In genomic region chr5:172428224-172429166, GRCh38 we compare ENCODE assay signal across 1 cellular context.
TF ChIP-seq lines count a peak whose summit lies in the region.

No MANE protein-coding gene starts in this region.

TF ChIP-seq in HepG2, 621 proteins besides CTCF, POLR2A, EP300 and RAD21 (continued from another document and continues in another):
- TF ChIP-seq AHDC1 (CRISPR knock-in tag; IDR thresholded peaks at IDR 0.05; ENCODE audit: borderline replicate concordance) = 0 out of 2 replicates have a peak, but pooled peaks have one; percentile 38
- TF ChIP-seq ATF7-NPFF (CRISPR knock-in tag; IDR thresholded peaks at IDR 0.05; ENCODE audit: low read depth) = no peak
- TF ChIP-seq BCL3 (CRISPR knock-in tag; IDR thresholded peaks at IDR 0.05) = no peak
- peak; percentile 79 for TF ChIP-seq GATAD2A (CRISPR knock-in tag; IDR thresholded peaks at IDR 0.05)
- no peak for TF ChIP-seq FOXC1 (CRISPR knock-in tag; IDR thresholded peaks at IDR 0.05; ENCODE audit: borderline replicate concordance)
- TF ChIP-seq ZHX1 (CRISPR knock-in tag; IDR thresholded peaks at IDR 0.05; ENCODE audit: low read depth) = no peak
- no peak for TF ChIP-seq FOXK2 (IDR thresholded peaks at IDR 0.05)
- TF ChIP-seq MYC (CRISPR knock-in tag; IDR thresholded peaks at IDR 0.05; ENCODE audit: borderline replicate concordance) = no peak
- peak; percentile 30; the same call in 1 of the 2 replicates for TF ChIP-seq HOXA3 (CRISPR knock-in tag; IDR thresholded peaks at IDR 0.05)
- TF ChIP-seq FOXA1 (IDR thresholded peaks at IDR 0.05) = no peak
- peak; percentile 91 for TF ChIP-seq FOXA1 (CRISPR knock-in tag; IDR thresholded peaks at IDR 0.05)
- no peak for TF ChIP-seq MBD4 (IDR thresholded peaks at IDR 0.05; ENCODE audit: borderline replicate concordance, low read length)
- TF ChIP-seq TMF1 (CRISPR knock-in tag; IDR thresholded peaks at IDR 0.05; ENCODE audit: low read depth) = no peak
- peak; percentile 44; the same call in 1 of the 2 replicates for TF ChIP-seq TARDBP (CRISPR knock-in tag; IDR thresholded peaks at IDR 0.05)
- peak; percentile 47; the same call in 1 of the 2 replicates for TF ChIP-seq ZNF646 (CRISPR knock-in tag; IDR thresholded peaks at IDR 0.05)
- peak; percentile 96 for TF ChIP-seq CEBPG (CRISPR knock-in tag; IDR thresholded peaks at IDR 0.05)
- TF ChIP-seq STAT5B (CRISPR knock-in tag; IDR thresholded peaks at IDR 0.05) = no peak
- peak; percentile 82; the same call in 1 of the 2 replicates for TF ChIP-seq TBX3 (IDR thresholded peaks at IDR 0.05; ENCODE audit: borderline replicate concordance)
- no peak for TF ChIP-seq ZNF530 (CRISPR knock-in tag; IDR thresholded peaks at IDR 0.05; ENCODE audit: low read depth)
- no peak for TF ChIP-seq NPAS2 (CRISPR knock-in tag; IDR thresholded peaks at IDR 0.05; ENCODE audit: borderline replicate concordance)
- TF ChIP-seq ZHX2 (IDR thresholded peaks at IDR 0.05; ENCODE audit: low read depth) = no peak
- TF ChIP-seq ZHX2 (CRISPR knock-in tag; IDR thresholded peaks at IDR 0.05; ENCODE audit: borderline replicate concordance) = no peak
- TF ChIP-seq U2AF2 (IDR thresholded peaks at IDR 0.05; ENCODE audit: low read depth, low read length) = no peak
- TF ChIP-seq AHR (CRISPR knock-in tag; IDR thresholded peaks at IDR 0.05) = no peak
- TF ChIP-seq ZNF737 (CRISPR knock-in tag; IDR thresholded peaks at IDR 0.05; ENCODE audit: borderline replicate concordance) = no peak
- TF ChIP-seq HNF4A (CRISPR knock-in tag; IDR thresholded peaks at IDR 0.05) = peak; percentile 32; the same call in 1 of the 2 replicates
- peak; percentile 53; the same call in 1 of the 2 replicates for TF ChIP-seq JUND (CRISPR knock-in tag; IDR thresholded peaks at IDR 0.05)
- no peak for TF ChIP-seq ZBTB42 (CRISPR knock-in tag; IDR thresholded peaks at IDR 0.05)
- TF ChIP-seq PREB (CRISPR knock-in tag; IDR thresholded peaks at IDR 0.05) = no peak
